Comparison of ENCODE assay signal across 7 cellular contexts in the genomic region with DNA sequence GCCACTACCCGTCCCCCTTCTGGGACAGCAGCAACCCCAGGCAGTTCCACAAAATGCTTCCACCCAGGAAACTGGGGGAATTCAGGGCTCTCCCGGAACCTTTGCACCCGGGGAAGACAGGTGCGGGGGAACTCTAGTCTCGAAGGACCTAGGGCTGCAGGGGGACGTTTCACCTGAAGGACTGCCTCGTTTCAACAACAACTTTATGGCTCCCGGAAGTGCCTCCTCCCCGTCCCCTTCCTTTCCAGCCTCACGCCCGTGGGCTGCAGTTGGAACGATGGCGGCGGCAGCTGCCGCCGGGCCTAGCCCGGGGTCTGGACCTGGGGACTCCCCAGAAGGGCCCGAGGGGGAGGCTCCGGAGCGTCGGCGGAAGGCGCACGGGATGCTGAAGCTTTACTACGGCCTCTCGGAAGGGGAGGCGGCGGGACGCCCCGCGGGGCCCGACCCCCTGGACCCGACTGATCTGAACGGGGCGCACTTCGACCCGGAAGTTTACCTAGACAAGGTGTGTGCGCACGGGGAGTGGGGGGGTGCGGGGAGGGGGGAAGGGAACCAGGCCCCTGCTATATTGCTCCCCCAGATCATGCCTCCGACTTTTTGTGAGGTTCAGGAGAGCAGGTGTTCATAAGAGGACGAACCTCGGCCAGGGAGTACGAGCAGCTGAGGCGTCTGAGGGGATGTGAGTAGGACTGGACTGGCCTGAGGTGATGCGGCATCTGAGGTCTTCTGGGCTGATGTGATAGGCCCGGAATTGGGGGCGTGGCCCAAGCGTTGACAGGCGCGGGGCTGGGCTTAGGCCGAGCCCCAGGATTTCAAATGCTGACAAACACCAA. TPM values are rescaled to one million over a fixed set of nuclear protein-coding genes. Genes with fewer than 3 reads are reported as not detected.
A peak's percentile ranks its signal among the peaks of the same experiment; 100 is the strongest.
DNase-seq lines count a peak whose midpoint lies in the region; ATAC-seq and TF ChIP-seq lines count a peak whose summit lies in the region.

A gene (plus strand): TSS at position 241 of the 833 bp plus-strand sequence. CDS start 37 bp downstream, at position 278.

- no peaks in the 10 kb centered on the region for H3K9me3 Mint-ChIP-seq in brain

- H3K4me3 ChIP-seq in iPS DF 6.9 (ENCODE audit: low read length) (peak within 1 kb of the TSS; percentile 75; the same call in 1 of the 2 replicates), gastrocnemius medialis (peak within 1 kb of the TSS; percentile 88 to 96 (median 89))

- DNase-seq in NCI-H2107 treated with DMSO at 0.1 percent for 48 hours (lab: John Stamatoyannopoulos, UW; ENCODE audit: unreplicated experiment) (peak; percentile 79), UCSD-AML1 (lab: John Stamatoyannopoulos, UW; ENCODE audit: unreplicated experiment) (peak; percentile 84), iPS DF 6.9 (ENCODE audit: low read depth, low spot score) (no peak), gastrocnemius medialis (peak; percentile 81 to 88)

- intact Hi-C loops in gastrocnemius medialis (cut with DNase I; ENCODE audit: low total_unique reads): loop anchor here (1.0 to 5.0 kb wide), 4 partner anchors 12 to 179 kb away; a partner anchor contains a TSS

- H3K27me3 ChIP-seq in iPS DF 6.9 (ENCODE audit: control insufficient read depth, insufficient read depth, low read length) (no peaks in the 10 kb centered on the region), gastrocnemius medialis (no peaks in the 10 kb centered on the region)

- H3K4me1 Mint-ChIP-seq in brain: peaks cover 22% of the 10 kb centered on the region

- peak within 1 kb of the TSS; percentile 85 to 99 (median 98) for H3K27ac Mint-ChIP-seq in brain

- H3K4me1 ChIP-seq in iPS DF 6.9 (ENCODE audit: control insufficient read depth, insufficient read depth, low read length) (no peaks in the 10 kb centered on the region; the same call in 1 of the 2 replicates), gastrocnemius medialis (peaks cover 34 to 36% of the 10 kb centered on the region in 2 donors)

- H3K36me3 Mint-ChIP-seq in brain: peaks cover 4% of the 10 kb centered on the region

- whole genome bisulfite sequencing in iPS DF 6.9 (ENCODE audit: insufficient coverage, insufficient read length): no CpG with 5 or more reads among the region's 52 CpGs

- H3K36me3 ChIP-seq in iPS DF 6.9 (ENCODE audit: control insufficient read depth, insufficient read depth, low read length): no peaks in the 10 kb centered on the region; the same call in 1 of the 2 replicates
- H3K36me3 ChIP-seq in gastrocnemius medialis: no peaks in the 10 kb centered on the region

- in situ Hi-C loops in gastrocnemius medialis (cut with MboI; ENCODE audit: low sequenced_read_pairs in 4 of 4): no loop called here

- no peaks in the 10 kb centered on the region for H3K9me3 ChIP-seq in iPS DF 6.9 (ENCODE audit: control insufficient read depth, insufficient read depth, low read length)
- no peaks in the 10 kb centered on the region for H3K9me3 ChIP-seq in gastrocnemius medialis

- peaks cover 3% of the 10 kb centered on the region for H3K27me3 Mint-ChIP-seq in brain

- peak; percentile 47 to 72 for TF ChIP-seq POLR2A in gastrocnemius medialis (IDR thresholded peaks at IDR 0.05)

- H3K27ac ChIP-seq in iPS DF 6.9 (ENCODE audit: low read length) (no peak within 1 kb of the TSS), gastrocnemius medialis (peak within 1 kb of the TSS; percentile 91 to 97 (median 93))

- H3K4me3 Mint-ChIP-seq in brain: peak within 1 kb of the TSS; percentile 93 to 95 (median 95)

- ATAC-seq in GM18519 (IDR thresholded peaks at IDR 0.05; ENCODE audit: low FRiP score, unreplicated experiment): peak; percentile 62
- ATAC-seq in HG03045 (IDR thresholded peaks at IDR 0.05; ENCODE audit: unreplicated experiment): peak; percentile 73
- ATAC-seq in gastrocnemius medialis: peak; percentile 93 to 96

- TF ChIP-seq CTCF in brain (conservative IDR thresholded peaks at IDR 0.05) (no peak), gastrocnemius medialis (IDR thresholded peaks at IDR 0.05 in 4 of 5, conservative IDR thresholded peaks at IDR 0.05 in 1 of 5) (peak in 3 of 5 experiments; percentile 12 to 48 (median 32))

RNA-seq across cellular contexts. Expression of the gene that starts here (rescaled TPM):
- 211 TPM for polyA plus RNA-seq in brain (ENCODE audit: insufficient read depth, low read depth, low replicate concordance)
- 100 to 1,000 TPM; 206 to 515 (median 266) TPM for total RNA-seq in gastrocnemius medialis

Comparison
In these comparisons a context has a peak if more than half of its experiments do, and no peak if none do; other contexts are left out.
1. CTCF ChIP-seq: peak in gastrocnemius medialis (3 of 5); none in brain (0 of 2).
2. Peak in every context shown above with its lines, with median percentiles within 50 percentile points of each other: ATAC-seq.